ENCODE assay signal across 11 cellular contexts in the genomic region with DNA sequence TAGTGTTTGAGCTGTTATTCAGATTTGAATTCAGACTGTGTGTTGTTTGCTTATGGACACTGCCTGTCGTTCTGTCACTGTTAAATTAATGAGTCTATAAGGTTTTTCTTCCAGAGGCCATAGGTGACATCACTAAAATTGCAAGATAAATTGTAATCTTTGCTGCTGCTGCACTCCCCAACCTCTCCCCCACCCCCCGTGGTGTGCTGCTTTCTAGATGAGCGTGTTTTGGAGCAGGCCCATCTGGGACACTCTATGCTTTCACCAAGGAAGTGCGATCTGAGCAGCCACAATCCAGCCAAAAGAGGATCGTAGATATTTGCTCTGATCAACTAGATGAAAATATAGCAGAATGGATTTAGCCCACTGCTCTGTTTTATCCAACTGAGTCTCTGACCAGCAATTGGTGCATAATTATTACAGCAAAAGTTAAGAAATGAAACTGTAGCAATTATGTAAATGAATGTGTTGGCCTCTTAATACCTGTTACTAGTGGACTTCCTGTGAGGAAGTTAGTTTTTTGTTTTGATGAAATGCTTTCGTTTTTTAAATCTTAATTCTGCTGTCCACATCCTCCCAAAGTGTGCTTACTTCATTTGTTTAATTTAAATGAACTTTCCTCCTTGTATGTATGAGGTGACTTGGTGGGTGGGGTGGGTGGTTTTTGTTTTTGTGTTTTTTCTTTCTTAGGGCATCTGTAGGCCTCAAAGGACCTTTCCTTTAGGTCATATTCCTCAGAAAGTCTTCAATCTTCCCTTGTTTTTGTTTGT. TPM values are rescaled to one million over a fixed set of nuclear protein-coding genes. Genes with fewer than 3 reads are reported as not detected.
A peak's percentile ranks its signal among the peaks of the same experiment; 100 is the strongest.
DNase-seq lines count a peak whose midpoint lies in the region; ATAC-seq, FAIRE-seq and TF ChIP-seq lines count a peak whose summit lies in the region.
"Had no signal": no experiment of that assay in that cellular context is flagged by ENCODE, and none has a peak within 500 bp of the region (broad histone marks: within the 10 kb centered on the region; RNA-seq: fewer than 3 reads in every experiment).

No MANE protein-coding gene starts in this region.

- no peak overlapping the region for H3K4me3 ChIP-seq in SJCRH30
- H3K4me3 ChIP-seq: skin epidermis had no signal

- H3K9me3 Mint-ChIP-seq in CD14-positive monocyte (peaks cover 0 to 3% (median 0%) of the 10 kb centered on the region in 7 donors), mesothelial cell of epicardium (no peaks in the 10 kb centered on the region)
- H3K9me3 Mint-ChIP-seq in activated naive CD8-positive, alpha-beta T cell treated with anti-CD3 and anti-CD28 coated beads, Interleukin-2, amount 10 ng/mL, durations not matched to agents 7 days and 5 days: no peaks in the 10 kb centered on the region

- intact Hi-C loops in CD14-positive monocyte (cut with micrococcal nuclease): no loop called here

- DNase-seq in CD14-positive monocyte (ENCODE audit: low spot score) (no peak), mesothelial cell of epicardium (ENCODE audit: low spot score in 2 of 2, unreplicated experiment in 2 of 2) (no peak), DMS153 treated with DMSO at 0.1 percent for 48 hours (lab: John Stamatoyannopoulos, UW; ENCODE audit: unreplicated experiment) (no peak), SJCRH30 (no peak), HTR-8/SVneo (ENCODE audit: insufficient read length, low spot score) (no peak)
- DNase-seq in activated naive CD8-positive, alpha-beta T cell treated with anti-CD3 and anti-CD28 coated beads, Interleukin-2, amount 10 ng/mL, durations not matched to agents 7 days and 5 days: no peak
- DNase-seq: BE2C, NCI-H2171 had no signal

- H3K4me3 Mint-ChIP-seq in CD14-positive monocyte (no peak overlapping the region), mesothelial cell of epicardium (no peak overlapping the region)
- H3K4me3 Mint-ChIP-seq in activated naive CD8-positive, alpha-beta T cell treated with anti-CD3 and anti-CD28 coated beads, Interleukin-2, amount 10 ng/mL, durations not matched to agents 7 days and 5 days: no peak overlapping the region

- POLR2A ChIA-PET in activated naive CD8-positive, alpha-beta T cell treated with anti-CD3 and anti-CD28 coated beads, Interleukin-2, amount 10 ng/mL, durations not matched to agents 7 days and 5 days (lab: Charles Lee): no interaction called here

- H3K9me3 ChIP-seq in SJCRH30 (replicated peaks): no peaks in the 10 kb centered on the region
- H3K9me3 ChIP-seq: BE2C had no signal

- peak; percentile 29 for ATAC-seq in GM21619 (IDR thresholded peaks at IDR 0.05; ENCODE audit: unreplicated experiment)
- ATAC-seq in activated naive CD8-positive, alpha-beta T cell treated with anti-CD3 and anti-CD28 coated beads, Interleukin-2, amount 10 ng/mL, durations not matched to agents 7 days and 5 days (ENCODE audit: low read depth): peak; percentile 39
- ATAC-seq in GM18502 (IDR thresholded peaks at IDR 0.05; ENCODE audit: poor library complexity, unreplicated experiment): no peak

- peaks cover 53% of the 10 kb centered on the region for H3K4me1 Mint-ChIP-seq in CD14-positive monocyte
- H3K4me1 Mint-ChIP-seq in activated naive CD8-positive, alpha-beta T cell treated with anti-CD3 and anti-CD28 coated beads, Interleukin-2, amount 10 ng/mL, durations not matched to agents 7 days and 5 days: peaks cover 29% of the 10 kb centered on the region
- H3K4me1 Mint-ChIP-seq in mesothelial cell of epicardium: peaks cover 18% of the 10 kb centered on the region

- TF ChIP-seq CTCF in CD14-positive monocyte (IDR thresholded peaks at IDR 0.05): no peak
- no peak for TF ChIP-seq CTCF in mesothelial cell of epicardium (IDR thresholded peaks at IDR 0.05; ENCODE audit: unreplicated experiment)

- no peaks in the 10 kb centered on the region for H3K27me3 ChIP-seq in SJCRH30
- H3K27me3 ChIP-seq: BE2C had no signal

- FAIRE-seq in HTR-8/SVneo (lab: Jason Lieb, UNC): no peak

- peaks cover 46 to 50% of the 10 kb centered on the region in 2 donors for H3K36me3 Mint-ChIP-seq in CD14-positive monocyte
- peaks cover 17% of the 10 kb centered on the region for H3K36me3 Mint-ChIP-seq in activated naive CD8-positive, alpha-beta T cell treated with anti-CD3 and anti-CD28 coated beads, Interleukin-2, amount 10 ng/mL, durations not matched to agents 7 days and 5 days
- H3K36me3 Mint-ChIP-seq in mesothelial cell of epicardium: peaks cover 26% of the 10 kb centered on the region

- H3K27me3 Mint-ChIP-seq in CD14-positive monocyte (ENCODE audit: low read depth in 3 of 3) (peaks cover 0 to 2% (median 0%) of the 10 kb centered on the region in 3 donors), mesothelial cell of epicardium (ENCODE audit: low read depth) (no peaks in the 10 kb centered on the region)
- H3K27me3 Mint-ChIP-seq in activated naive CD8-positive, alpha-beta T cell treated with anti-CD3 and anti-CD28 coated beads, Interleukin-2, amount 10 ng/mL, durations not matched to agents 7 days and 5 days: no peaks in the 10 kb centered on the region

- peak overlapping the region; percentile 88 to 100 (median 92) for H3K27ac Mint-ChIP-seq in CD14-positive monocyte
- peak overlapping the region; percentile 81 for H3K27ac Mint-ChIP-seq in activated naive CD8-positive, alpha-beta T cell treated with anti-CD3 and anti-CD28 coated beads, Interleukin-2, amount 10 ng/mL, durations not matched to agents 7 days and 5 days
- H3K27ac Mint-ChIP-seq in mesothelial cell of epicardium: peak overlapping the region; percentile 81

- no peak overlapping the region for H3K27ac ChIP-seq in SJCRH30

- H3K36me3 ChIP-seq in SJCRH30: peaks cover 55% of the 10 kb centered on the region

- H3K4me1 ChIP-seq in SJCRH30: peaks cover 6% of the 10 kb centered on the region; the same call in 1 of the 2 replicates

RNA-seq across cellular contexts. Expression of gene RPRD1B, which starts 58.1 kb away (rescaled TPM):
- polyA plus RNA-seq in CD14-positive monocyte: 1 to 10 TPM; 3.6 to 4.7 TPM
- 10 to 100 TPM; 39.2 to 41.0 TPM for total RNA-seq in activated naive CD8-positive, alpha-beta T cell treated with anti-CD3 and anti-CD28 coated beads, Interleukin-2, amount 10 ng/mL, durations not matched to agents 7 days and 5 days
- 47.8 to 52.7 TPM (median 48.4 TPM) in 3 replicates for total RNA-seq in mesothelial cell of epicardium
- total RNA-seq in SJCRH30 (2014; rRNA removed; shearing (Covaris generic)): 55.7 and 56.6 TPM in 2 replicates

RNA-seq across cellular contexts. Expression of gene TTI1, which starts 58.4 kb away (rescaled TPM):
- 1 to 10 TPM; 6.4 to 8.8 TPM for polyA plus RNA-seq in CD14-positive monocyte
- 10 to 100 TPM; 28.2 TPM for total RNA-seq in activated naive CD8-positive, alpha-beta T cell treated with anti-CD3 and anti-CD28 coated beads, Interleukin-2, amount 10 ng/mL, durations not matched to agents 7 days and 5 days
- 33.2 to 33.7 TPM (median 33.6 TPM) in 3 replicates for total RNA-seq in mesothelial cell of epicardium
- total RNA-seq in SJCRH30 (2014; rRNA removed; shearing (Covaris generic)): 57.5 and 66.0 TPM in 2 replicates
